In genomic region chr1:2275796-2276536, GRCh38 we compare ENCODE assay signal across 9 cellular contexts. TPM values are rescaled to one million over a fixed set of nuclear protein-coding genes. Genes with fewer than 3 reads are reported as not detected.
DNase-seq lines count a peak whose midpoint lies in the region; ATAC-seq and TF ChIP-seq lines count a peak whose summit lies in the region.
"Had no signal": no experiment of that assay in that cellular context is flagged by ENCODE, and none has a peak within 500 bp of the region (broad histone marks: within the 10 kb centered on the region; RNA-seq: fewer than 3 reads in every experiment).

No MANE protein-coding gene starts in this region.

- H3K27ac ChIP-seq in ascending aorta (peak overlapping the region; percentile 68 to 72), right lobe of liver (peak overlapping the region in 2 of 3 donors; percentile 6 to 13), tibial artery (peak overlapping the region; percentile 72 to 75)

- H3K4me3 ChIP-seq in ascending aorta = no peak overlapping the region
- no peak overlapping the region for H3K4me3 ChIP-seq in right lobe of liver
- no peak overlapping the region for H3K4me3 ChIP-seq in tibial artery

- TF ChIP-seq CTCF in activated CD8-positive, alpha-beta T cell treated with anti-CD3 and anti-CD28 coated beads for 36 hours (IDR thresholded peaks at IDR 0.05) = no peak
- TF ChIP-seq CTCF in ascending aorta (IDR thresholded peaks at IDR 0.05) (no peak), right lobe of liver (IDR thresholded peaks at IDR 0.05) (no peak), tibial artery (IDR thresholded peaks at IDR 0.05) (no peak), endothelial cell (IDR thresholded peaks at IDR 0.05; ENCODE audit: unreplicated experiment) (no peak)

- H3K36me3 ChIP-seq in ascending aorta (peaks cover 3 to 6% of the 10 kb centered on the region in 2 donors), right lobe of liver (no peaks in the 10 kb centered on the region), tibial artery (peaks cover 0 to 4% (median 4%) of the 10 kb centered on the region in 3 donors)

- peak overlapping the region; percentile 49 for H3K27ac Mint-ChIP-seq in activated CD8-positive, alpha-beta T cell treated with anti-CD3 and anti-CD28 coated beads for 36 hours
- H3K27ac Mint-ChIP-seq in activated CD8-positive, alpha-beta T cell treated with anti-CD3 and anti-CD28 coated beads, Interleukin-2, amount 10 ng/mL, durations not matched to agents 7 days and 5 days = no peak overlapping the region
- H3K27ac Mint-ChIP-seq in endothelial cell (ENCODE audit: unreplicated experiment) = no peak overlapping the region

- H3K36me3 Mint-ChIP-seq in activated CD8-positive, alpha-beta T cell treated with anti-CD3 and anti-CD28 coated beads for 36 hours (ENCODE audit: low read depth) = peaks cover 14% of the 10 kb centered on the region
- H3K36me3 Mint-ChIP-seq in activated CD8-positive, alpha-beta T cell treated with anti-CD3 and anti-CD28 coated beads, Interleukin-2, amount 10 ng/mL, durations not matched to agents 7 days and 5 days (ENCODE audit: low read depth) = peaks cover 6% of the 10 kb centered on the region
- peaks cover 11% of the 10 kb centered on the region for H3K36me3 Mint-ChIP-seq in endothelial cell (ENCODE audit: low read depth, unreplicated experiment)

- CTCF ChIA-PET in activated CD8-positive, alpha-beta T cell treated with anti-CD3 and anti-CD28 coated beads for 36 hours (lab: Charles Lee) = interaction anchor here (1.1 to 1.3 kb wide), 3 partner anchors 9 to 57 kb away, joined by 3 to 5 read pairs (median 3); no protein-coding TSS in a partner anchor
- CTCF ChIA-PET in activated CD8-positive, alpha-beta T cell treated with anti-CD3 and anti-CD28 coated beads, Interleukin-2, amount 10 ng/mL, durations not matched to agents 7 days and 5 days (lab: Charles Lee) = interaction anchor here (0.7 kb wide), 1 partner anchor 81 kb away, joined by 3 read pairs; the partner anchor contains the start of gene FAAP20

- H3K4me1 ChIP-seq in ascending aorta (peaks cover 59 to 93% of the 10 kb centered on the region in 2 donors), right lobe of liver (peaks cover 2 to 64% (median 31%) of the 10 kb centered on the region in 4 donors), tibial artery (peaks cover 9 to 94% (median 92%) of the 10 kb centered on the region in 4 donors)

- 48% methylated on average over 8 of the region's 14 CpGs for WGBS in right lobe of liver (ENCODE audit: insufficient coverage, low coverage, low lambda C conversion rate, missing lambda C conversion rate)

- peaks cover 68% of the 10 kb centered on the region for H3K4me1 Mint-ChIP-seq in activated CD8-positive, alpha-beta T cell treated with anti-CD3 and anti-CD28 coated beads for 36 hours (ENCODE audit: low read depth)
- H3K4me1 Mint-ChIP-seq in activated CD8-positive, alpha-beta T cell treated with anti-CD3 and anti-CD28 coated beads, Interleukin-2, amount 10 ng/mL, durations not matched to agents 7 days and 5 days (ENCODE audit: low read depth) = peaks cover 24% of the 10 kb centered on the region
- H3K4me1 Mint-ChIP-seq in endothelial cell (ENCODE audit: unreplicated experiment) = peaks cover 36% of the 10 kb centered on the region

- intact Hi-C loops in activated CD8-positive, alpha-beta T cell treated with anti-CD3 and anti-CD28 coated beads for 36 hours (cut with micrococcal nuclease) = no loop called here
- intact Hi-C loops in ascending aorta (cut with DNase I) (loop anchor here (5.0 kb wide), 1 partner anchor 44 kb away; no protein-coding TSS in a partner anchor), right lobe of liver (cut with DNase I) (no loop called here), tibial artery (cut with DNase I; ENCODE audit: low total_unique reads) (loop anchor here (5.0 kb wide), 1 partner anchor 34 kb away; no protein-coding TSS in a partner anchor)

- no peak for DNase-seq in activated CD8-positive, alpha-beta T cell treated with anti-CD3 and anti-CD28 coated beads for 36 hours
- no peak for DNase-seq in activated CD8-positive, alpha-beta T cell treated with anti-CD3 and anti-CD28 coated beads, Interleukin-2, amount 10 ng/mL, durations not matched to agents 7 days and 5 days
- DNase-seq in ascending aorta (ENCODE audit: low spot score in 2 of 2) (no peak), right lobe of liver (peak in 1 of 3 donors; percentile 52), tibial artery (no peak), NCI-H524 treated with DMSO at 0.1 percent for 48 hours (lab: John Stamatoyannopoulos, UW) (no peak), endothelial cell (ENCODE audit: low spot score) (no peak)
- DNase-seq: T-helper 9 cell had no signal

- POLR2A ChIA-PET in activated CD8-positive, alpha-beta T cell treated with anti-CD3 and anti-CD28 coated beads for 36 hours (lab: Charles Lee) = interaction anchor here (0.9 to 1.7 kb wide), 4 partner anchors 13 to 93 kb away, joined by 3 to 6 read pairs (median 4); no protein-coding TSS in a partner anchor
- POLR2A ChIA-PET in activated CD8-positive, alpha-beta T cell treated with anti-CD3 and anti-CD28 coated beads, Interleukin-2, amount 10 ng/mL, durations not matched to agents 7 days and 5 days (lab: Charles Lee) = no interaction called here

- H3K4me3 Mint-ChIP-seq in activated CD8-positive, alpha-beta T cell treated with anti-CD3 and anti-CD28 coated beads for 36 hours = no peak overlapping the region
- H3K4me3 Mint-ChIP-seq in activated CD8-positive, alpha-beta T cell treated with anti-CD3 and anti-CD28 coated beads, Interleukin-2, amount 10 ng/mL, durations not matched to agents 7 days and 5 days = no peak overlapping the region
- no peak overlapping the region for H3K4me3 Mint-ChIP-seq in endothelial cell (ENCODE audit: unreplicated experiment)

- peak; percentile 24 for ATAC-seq in activated CD8-positive, alpha-beta T cell treated with anti-CD3 and anti-CD28 coated beads for 36 hours
- ATAC-seq in activated CD8-positive, alpha-beta T cell treated with anti-CD3 and anti-CD28 coated beads, Interleukin-2, amount 10 ng/mL, durations not matched to agents 7 days and 5 days = no peak
- ATAC-seq in right lobe of liver = peak in 1 of 4 donors; percentile 16
- no peak for ATAC-seq in GM18858 (IDR thresholded peaks at IDR 0.05; ENCODE audit: unreplicated experiment)

- no peaks in the 10 kb centered on the region for H3K9me3 ChIP-seq in ascending aorta
- H3K9me3 ChIP-seq in right lobe of liver = no peaks in the 10 kb centered on the region
- H3K9me3 ChIP-seq in tibial artery = no peaks in the 10 kb centered on the region

- H3K9me3 Mint-ChIP-seq in activated CD8-positive, alpha-beta T cell treated with anti-CD3 and anti-CD28 coated beads for 36 hours = no peaks in the 10 kb centered on the region
- H3K9me3 Mint-ChIP-seq in activated CD8-positive, alpha-beta T cell treated with anti-CD3 and anti-CD28 coated beads, Interleukin-2, amount 10 ng/mL, durations not matched to agents 7 days and 5 days (ENCODE audit: insufficient read depth) = no peaks in the 10 kb centered on the region
- no peaks in the 10 kb centered on the region for H3K9me3 Mint-ChIP-seq in endothelial cell (ENCODE audit: unreplicated experiment)

- no peaks in the 10 kb centered on the region for H3K27me3 Mint-ChIP-seq in activated CD8-positive, alpha-beta T cell treated with anti-CD3 and anti-CD28 coated beads for 36 hours
- H3K27me3 Mint-ChIP-seq in activated CD8-positive, alpha-beta T cell treated with anti-CD3 and anti-CD28 coated beads, Interleukin-2, amount 10 ng/mL, durations not matched to agents 7 days and 5 days (ENCODE audit: low read depth) = no peaks in the 10 kb centered on the region
- peaks cover 11% of the 10 kb centered on the region for H3K27me3 Mint-ChIP-seq in endothelial cell (ENCODE audit: unreplicated experiment)

- H3K27me3 ChIP-seq in ascending aorta (no peaks in the 10 kb centered on the region), right lobe of liver (no peaks in the 10 kb centered on the region), tibial artery (no peaks in the 10 kb centered on the region)

- no peak for TF ChIP-seq POLR2A in right lobe of liver (IDR thresholded peaks at IDR 0.05)

RNA-seq across cellular contexts. Expression of gene SKI, which starts 47.8 kb away (rescaled TPM):
- 10 to 100 TPM; 27.5 to 28.3 TPM for total RNA-seq in activated CD8-positive, alpha-beta T cell treated with anti-CD3 and anti-CD28 coated beads for 36 hours
- total RNA-seq in activated CD8-positive, alpha-beta T cell treated with anti-CD3 and anti-CD28 coated beads, Interleukin-2, amount 10 ng/mL, durations not matched to agents 7 days and 5 days = 10 to 100 TPM; 41.2 to 41.4 TPM
- total RNA-seq in ascending aorta (139 TPM), right lobe of liver (10 to 100 TPM; 23.7 to 84.8 (median 31.4) TPM), endothelial cell (ENCODE audit: unreplicated experiment) (73.3 TPM)

Comparison
In these comparisons a context has a peak if more than half of its experiments do, and no peak if none do; other contexts are left out.
1. H3K27ac ChIP-seq: peak in every context shown above with its lines; median percentile 74 in tibial artery; 70 in ascending aorta; 10 in right lobe of liver.
2. intact Hi-C loops: an anchor here in ascending aorta (5.0 kb wide) and tibial artery (5.0 kb wide); none called in activated CD8-positive, alpha-beta T cell treated with anti-CD3 and anti-CD28 coated beads for 36 hours and right lobe of liver.